1 cellular context compared by ENCODE assay signal in the genomic region with DNA sequence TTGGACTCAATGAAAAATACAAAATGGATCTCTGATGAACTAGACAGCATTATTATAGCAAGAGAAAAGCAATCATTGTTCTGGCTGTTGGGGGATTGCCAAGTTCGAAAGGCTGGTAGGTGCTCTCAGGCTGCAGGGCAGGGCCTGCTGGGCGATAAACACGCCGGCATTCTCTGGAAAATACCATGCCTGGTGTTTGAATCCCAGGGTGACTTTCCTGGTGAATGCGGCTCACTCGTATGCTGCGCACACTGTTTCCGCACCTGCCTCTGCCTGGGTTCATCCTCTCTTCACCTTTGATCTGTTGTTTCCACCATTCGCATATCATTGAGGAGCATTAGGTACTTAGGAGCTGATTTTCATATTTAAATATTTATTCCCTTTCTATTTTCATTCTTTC.
TF ChIP-seq lines count a peak whose summit lies in the region.

No MANE protein-coding gene starts in this region.

TF ChIP-seq in neural cell, 6 proteins besides CTCF, POLR2A, EP300 and RAD21 (continued from another document):
- TF ChIP-seq, protein P1, sequence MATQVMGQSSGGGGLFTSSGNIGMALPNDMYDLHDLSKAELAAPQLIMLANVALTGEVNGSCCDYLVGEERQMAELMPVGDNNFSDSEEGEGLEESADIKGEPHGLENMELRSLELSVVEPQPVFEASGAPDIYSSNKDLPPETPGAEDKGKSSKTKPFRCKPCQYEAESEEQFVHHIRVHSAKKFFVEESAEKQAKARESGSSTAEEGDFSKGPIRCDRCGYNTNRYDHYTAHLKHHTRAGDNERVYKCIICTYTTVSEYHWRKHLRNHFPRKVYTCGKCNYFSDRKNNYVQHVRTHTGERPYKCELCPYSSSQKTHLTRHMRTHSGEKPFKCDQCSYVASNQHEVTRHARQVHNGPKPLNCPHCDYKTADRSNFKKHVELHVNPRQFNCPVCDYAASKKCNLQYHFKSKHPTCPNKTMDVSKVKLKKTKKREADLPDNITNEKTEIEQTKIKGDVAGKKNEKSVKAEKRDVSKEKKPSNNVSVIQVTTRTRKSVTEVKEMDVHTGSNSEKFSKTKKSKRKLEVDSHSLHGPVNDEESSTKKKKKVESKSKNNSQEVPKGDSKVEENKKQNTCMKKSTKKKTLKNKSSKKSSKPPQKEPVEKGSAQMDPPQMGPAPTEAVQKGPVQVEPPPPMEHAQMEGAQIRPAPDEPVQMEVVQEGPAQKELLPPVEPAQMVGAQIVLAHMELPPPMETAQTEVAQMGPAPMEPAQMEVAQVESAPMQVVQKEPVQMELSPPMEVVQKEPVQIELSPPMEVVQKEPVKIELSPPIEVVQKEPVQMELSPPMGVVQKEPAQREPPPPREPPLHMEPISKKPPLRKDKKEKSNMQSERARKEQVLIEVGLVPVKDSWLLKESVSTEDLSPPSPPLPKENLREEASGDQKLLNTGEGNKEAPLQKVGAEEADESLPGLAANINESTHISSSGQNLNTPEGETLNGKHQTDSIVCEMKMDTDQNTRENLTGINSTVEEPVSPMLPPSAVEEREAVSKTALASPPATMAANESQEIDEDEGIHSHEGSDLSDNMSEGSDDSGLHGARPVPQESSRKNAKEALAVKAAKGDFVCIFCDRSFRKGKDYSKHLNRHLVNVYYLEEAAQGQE (IDR thresholded peaks at IDR 0.05; ENCODE audit: borderline replicate concordance) = no peak
- no peak for TF ChIP-seq MXI1 (conservative IDR thresholded peaks at IDR 0.05; ENCODE audit: poor library complexity, severe bottlenecking)
